Comparison of ENCODE assay signal across 25 cellular contexts in the genomic region with DNA sequence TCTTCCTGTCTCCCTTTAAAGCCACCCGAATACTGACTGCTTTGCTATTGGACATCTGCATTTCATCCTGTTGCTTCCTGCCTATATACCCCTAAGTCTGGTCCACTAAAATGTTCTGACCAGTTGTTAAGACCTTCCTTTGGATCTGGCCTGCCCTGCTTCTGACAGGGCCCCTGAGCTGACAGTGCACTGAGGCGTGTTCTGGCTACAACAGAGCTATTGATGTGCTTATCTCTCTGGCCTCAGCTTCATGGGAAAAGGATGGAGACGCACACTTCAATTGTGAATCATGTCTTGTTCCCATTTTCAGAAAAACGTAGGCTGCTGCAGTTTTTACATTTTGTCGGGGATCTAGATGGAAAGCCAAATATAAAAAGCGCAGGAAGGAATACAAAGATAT.
"Had no signal": no experiment of that assay in that cellular context is flagged by ENCODE, and none has a peak within 500 bp of the region (broad histone marks: within the 10 kb centered on the region; RNA-seq: fewer than 3 reads in every experiment).

No MANE protein-coding gene starts in this region.

- H3K27ac ChIP-seq: dorsolateral prefrontal cortex, epithelial cell of prostate, heart right ventricle, left lung, prostate gland, right atrium auricular region, skin epidermis, spleen, thoracic aorta, tibial nerve, upper lobe of right lung, uterus had no signal

- DNase-seq: central memory CD4-positive, alpha-beta T cell; dorsolateral prefrontal cortex; effector CD4-positive, alpha-beta T cell; endodermal cell; foreskin melanocyte; glutamatergic neuron; heart right ventricle; hippocampal formation; left lung; natural killer cell; nucleus accumbens; spleen; stimulated activated CD4-positive, alpha-beta T cell treated with anti-CD3 and anti-CD28 coated beads, Interleukin-4, amount 100 ng/mL, for 4 hours; stimulated activated naive CD8-positive, alpha-beta T cell treated with anti-CD3 and anti-CD28 coated beads, Interleukin-15, Interleukin-2, amounts not matched to agents 100 U/mL and 50 U/mL, for 24 hours; upper lobe of right lung; uterus had no signal

- H3K4me3 ChIP-seq: dorsolateral prefrontal cortex, heart right ventricle, left lung, prostate gland, right atrium auricular region, skin epidermis, spleen, thoracic aorta, tibial nerve, upper lobe of right lung, uterus had no signal

- ATAC-seq: esophagus mucosa; heart right ventricle; left lung; natural killer cell; stimulated activated memory B cell treated with anti-CD40 and anti-IgM and Interleukin-4, amounts not matched to agents 10 μg/mL and 1 μg/mL and 100 μg/mL, for 72 hours; stimulated activated naive CD8-positive, alpha-beta T cell treated with anti-CD3 and anti-CD28 coated beads, Interleukin-15, Interleukin-2, amounts not matched to agents 100 U/mL and 50 U/mL, for 24 hours; upper lobe of right lung had no signal

- H3K27ac Mint-ChIP-seq: endodermal cell; natural killer cell; stimulated activated memory B cell treated with anti-CD40 and anti-IgM and Interleukin-4, amounts not matched to agents 10 μg/mL and 1 μg/mL and 100 μg/mL, for 72 hours had no signal

- H3K4me1 ChIP-seq: left lung, right atrium auricular region, spleen, upper lobe of right lung, uterus had no signal

- H3K36me3 Mint-ChIP-seq: natural killer cell; stimulated activated memory B cell treated with anti-CD40 and anti-IgM and Interleukin-4, amounts not matched to agents 10 μg/mL and 1 μg/mL and 100 μg/mL, for 72 hours had no signal

- H3K9me3 Mint-ChIP-seq: natural killer cell; neural crest cell; stimulated activated memory B cell treated with anti-CD40 and anti-IgM and Interleukin-4, amounts not matched to agents 10 μg/mL and 1 μg/mL and 100 μg/mL, for 72 hours had no signal

- H3K4me1 Mint-ChIP-seq: natural killer cell; stimulated activated memory B cell treated with anti-CD40 and anti-IgM and Interleukin-4, amounts not matched to agents 10 μg/mL and 1 μg/mL and 100 μg/mL, for 72 hours had no signal

- H3K36me3 ChIP-seq: heart right ventricle, left lung, prostate gland, right atrium auricular region, spleen, thoracic aorta, tibial nerve, upper lobe of right lung, uterus had no signal

- H3K9me3 ChIP-seq: heart right ventricle, left lung, prostate gland, right atrium auricular region, spleen, thoracic aorta, tibial nerve, upper lobe of right lung, uterus had no signal

- H3K27me3 ChIP-seq: dorsolateral prefrontal cortex, right atrium auricular region, tibial nerve, upper lobe of right lung, uterus had no signal

- H3K4me3 Mint-ChIP-seq: endodermal cell; natural killer cell; neural crest cell; stimulated activated memory B cell treated with anti-CD40 and anti-IgM and Interleukin-4, amounts not matched to agents 10 μg/mL and 1 μg/mL and 100 μg/mL, for 72 hours had no signal
